In genomic region chr13:88483202-88483601, GRCh38 we compare ENCODE assay signal across 25 cellular contexts.
"Had no signal": no experiment of that assay in that cellular context is flagged by ENCODE, and none has a peak within 500 bp of the region (broad histone marks: within the 10 kb centered on the region; RNA-seq: fewer than 3 reads in every experiment).

No MANE protein-coding gene starts in this region.

- H3K4me3 ChIP-seq: colonic mucosa, coronary artery, dorsolateral prefrontal cortex, esophagus muscularis mucosa, esophagus squamous epithelium, gastrocnemius medialis, gastroesophageal sphincter, heart left ventricle, heart right ventricle had no signal

- H3K27me3 Mint-ChIP-seq: dendritic cell treated with granulocyte-macrophage colony-stimulating factor and Interleukin-4, amounts not matched to agents 40 ng/mL and 50 ng/mL, for 4 days; effector memory CD8-positive, alpha-beta T cell had no signal

- H3K4me1 ChIP-seq: colonic mucosa, esophagus muscularis mucosa, esophagus squamous epithelium, foreskin keratinocyte, gastrocnemius medialis, gastroesophageal sphincter, heart left ventricle, heart right ventricle had no signal

- H3K27me3 ChIP-seq: colonic mucosa, dorsolateral prefrontal cortex, esophagus muscularis mucosa, esophagus squamous epithelium, foreskin keratinocyte, gastrocnemius medialis, gastroesophageal sphincter, heart left ventricle, heart right ventricle had no signal

- H3K27ac ChIP-seq: colonic mucosa, coronary artery, epithelial cell of prostate, esophagus muscularis mucosa, esophagus squamous epithelium, foreskin keratinocyte, gastrocnemius medialis, gastroesophageal sphincter, heart left ventricle, heart right ventricle had no signal

- ATAC-seq: effector memory CD8-positive, alpha-beta T cell; esophagus mucosa; foreskin keratinocyte; gastrocnemius medialis; gastroesophageal sphincter; heart left ventricle; heart right ventricle had no signal

- H3K9me3 ChIP-seq: colonic mucosa, gastrocnemius medialis had no signal

- H3K27ac Mint-ChIP-seq: dendritic cell treated with granulocyte-macrophage colony-stimulating factor and Interleukin-4, amounts not matched to agents 40 ng/mL and 50 ng/mL, for 4 days; effector memory CD8-positive, alpha-beta T cell; endodermal cell had no signal

- H3K4me3 Mint-ChIP-seq: dendritic cell treated with granulocyte-macrophage colony-stimulating factor and Interleukin-4, amounts not matched to agents 40 ng/mL and 50 ng/mL, for 4 days; effector memory CD8-positive, alpha-beta T cell; endodermal cell had no signal

- H3K36me3 ChIP-seq: colonic mucosa, esophagus muscularis mucosa, esophagus squamous epithelium, gastrocnemius medialis, gastroesophageal sphincter, heart left ventricle, heart right ventricle had no signal

- DNase-seq: colonic mucosa; cortex of kidney; dermis blood vessel endothelial cell; dorsolateral prefrontal cortex; effector CD4-positive, alpha-beta T cell; effector CD8-positive, alpha-beta T cell; effector memory CD4-positive, alpha-beta T cell; effector memory CD8-positive, alpha-beta T cell; endodermal cell; erythroblast; esophagus squamous epithelium; foreskin fibroblast; foreskin keratinocyte; foreskin melanocyte; gastrocnemius medialis; glutamatergic neuron; head of caudate nucleus; heart left ventricle; heart right ventricle had no signal
